In genomic region chr15:37135225-37135624, GRCh38 we compare ENCODE assay signal across 8 cellular contexts. TPM values are rescaled to one million over a fixed set of nuclear protein-coding genes. Genes with fewer than 3 reads are reported as not detected.
DNase-seq lines count a peak whose midpoint lies in the region; TF ChIP-seq lines count a peak whose summit lies in the region.

No MANE protein-coding gene starts in this region.

- H3K27me3 Mint-ChIP-seq in chondrocyte (ENCODE audit: low read depth), result peaks cover 22% of the 10 kb centered on the region

- H3K27me3 ChIP-seq in H7 (ENCODE audit: control insufficient read depth, insufficient read depth, low read length) (no peaks in the 10 kb centered on the region), adrenal gland (no peaks in the 10 kb centered on the region)

- intact Hi-C loops in adrenal gland (cut with DNase I), result loop anchor here in 1 of 2 donors (10.0 kb wide), 1 partner anchor 250 kb away; no protein-coding TSS in a partner anchor

- no peaks in the 10 kb centered on the region for H3K36me3 Mint-ChIP-seq in chondrocyte (ENCODE audit: low read depth)

- no peak overlapping the region for H3K4me3 Mint-ChIP-seq in chondrocyte (ENCODE audit: unreplicated experiment)

- DNase-seq in G401 (ENCODE audit: low spot score), result peak; percentile 4
- DNase-seq in H7, result peak; percentile 13
- peak; percentile 29 to 43 for DNase-seq in NCI-H187 (lab: John Stamatoyannopoulos, UW)
- peak; percentile 6 for DNase-seq in germinal center (ENCODE audit: low spot score)
- DNase-seq in chondrocyte (ENCODE audit: low spot score), result no peak
- DNase-seq in NCI-H1930 (lab: John Stamatoyannopoulos, UW), result no peak
- no peak for DNase-seq in cerebellum (ENCODE audit: low spot score)
- no peak for DNase-seq in adrenal gland

- no peak for TF ChIP-seq CTCF in chondrocyte (IDR thresholded peaks at IDR 0.05)
- no peak for TF ChIP-seq CTCF in adrenal gland (IDR thresholded peaks at IDR 0.05)

- 77 to 95% (median 89%) methylated on average over 1 of the region's 1 CpG for WGBS in adrenal gland, 4 donors

- in situ Hi-C loops in G401 (cut with HindIII; ENCODE audit: low sequenced_read_pairs), result no loop called here

- no peaks in the 10 kb centered on the region for H3K9me3 Mint-ChIP-seq in chondrocyte (ENCODE audit: low read depth)

- H3K4me3 ChIP-seq in H7 (ENCODE audit: insufficient read depth, low read depth, low read length) (no peak overlapping the region), adrenal gland (no peak overlapping the region)

- H3K4me1 Mint-ChIP-seq in chondrocyte (ENCODE audit: low read depth), result peaks cover 11% of the 10 kb centered on the region

- H3K36me3 ChIP-seq in H7 (replicated peaks; ENCODE audit: control insufficient read depth, insufficient read depth, low read length) (no peaks in the 10 kb centered on the region), adrenal gland (replicated peaks in 1 of 2) (no peaks in the 10 kb centered on the region)

- H3K9me3 ChIP-seq in adrenal gland (replicated peaks in 1 of 3), result no peaks in the 10 kb centered on the region

- no peak overlapping the region for H3K27ac Mint-ChIP-seq in chondrocyte (ENCODE audit: unreplicated experiment)

- H3K27ac ChIP-seq in adrenal gland, result no peak overlapping the region

- H3K4me1 ChIP-seq in adrenal gland (replicated peaks in 1 of 2), result peaks cover 0 to 19% of the 10 kb centered on the region in 2 donors

- TF ChIP-seq POLR2A in adrenal gland (IDR thresholded peaks at IDR 0.05), result no peak

RNA-seq across cellular contexts. Expression of gene MEIS2, which starts 34.9 kb away (rescaled TPM):
- 80.4 and 103 TPM in 2 replicates for total RNA-seq in G401 (2014; rRNA removed; shearing (Covaris generic))
- total RNA-seq in H7 (2014; rRNA removed; shearing (Covaris generic)), result 0.67 and 1.8 TPM in 2 replicates
- total RNA-seq in chondrocyte, result 28.3 to 76.9 TPM (median 30.2 TPM) in 3 replicates
- total RNA-seq in cerebellum, result 40.8 TPM
- 100 to 1,000 TPM in 3 of 8 donors, 10 to 100 TPM in 5; 45.0 to 139 (median 76.1) TPM for total RNA-seq in adrenal gland
- polyA plus RNA-seq in adrenal gland, result 10 to 100 TPM; 36.2 to 75.3 (median 38.4) TPM

Comparison
In these comparisons a context has a peak if more than half of its experiments do, and no peak if none do; other contexts are left out.
1. DNase-seq: peak in G401 (single experiment), H7 (single experiment), NCI-H187 (2 of 2) and germinal center (single experiment); none in chondrocyte (single experiment), NCI-H1930 (0 of 2), cerebellum (single experiment) and adrenal gland (0 of 7).
2. RNA of gene MEIS2, which starts 34.9 kb away (total RNA-seq): 80.4 to 103 TPM in G401, 45.0 to 139 TPM in adrenal gland, 40.8 TPM in cerebellum (single experiment) and 28.3 to 76.9 TPM in chondrocyte; 0.67 to 1.8 TPM in H7; every median in the first group is over 10 times any median in the second.